1 cellular context compared by ENCODE assay signal in the genomic region with DNA sequence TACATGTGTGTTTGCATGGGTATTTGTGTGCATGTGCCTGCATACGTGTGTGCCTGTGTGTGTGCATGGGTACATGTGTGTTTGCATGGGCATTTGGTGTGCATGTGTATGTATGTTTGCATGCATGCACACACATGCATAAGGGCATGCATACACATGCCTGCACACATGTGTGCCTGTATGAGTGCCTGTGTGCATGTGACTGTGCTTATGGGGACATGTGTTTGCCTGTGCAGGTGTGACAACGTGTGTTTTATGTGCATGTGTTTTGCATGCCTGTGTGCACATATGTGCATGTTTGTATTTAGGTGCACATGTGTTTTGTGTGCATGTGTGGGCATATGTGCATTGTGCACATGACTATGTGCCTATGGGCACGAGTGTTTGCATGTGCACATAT.
TF ChIP-seq lines count a peak whose summit lies in the region.

No MANE protein-coding gene starts in this region.

TF ChIP-seq in K562, 482 proteins besides CTCF, POLR2A, EP300 and RAD21:
- TF ChIP-seq USF1 (CRISPR knock-in tag; IDR thresholded peaks at IDR 0.05) (0 out of 2 replicates have a peak, but pooled peaks have one; percentile 9), NRF1 (conservative IDR thresholded peaks at IDR 0.05 in 1 of 2, IDR thresholded peaks at IDR 0.05 in 1 of 2) (no peak)
